ENCODE assay signal across 16 cellular contexts in genomic region chr7:84822941-84823510, GRCh38.
DNase-seq lines count a peak whose midpoint lies in the region; ATAC-seq and TF ChIP-seq lines count a peak whose summit lies in the region.
"Had no signal": no experiment of that assay in that cellular context is flagged by ENCODE, and none has a peak within 500 bp of the region (broad histone marks: within the 10 kb centered on the region; RNA-seq: fewer than 3 reads in every experiment).

No MANE protein-coding gene starts in this region.

- no peaks in the 10 kb centered on the region for H3K9me3 ChIP-seq in CD8-positive, alpha-beta memory T cell (ENCODE audit: low read length)
- no peaks in the 10 kb centered on the region for H3K9me3 ChIP-seq in tibial nerve

- WGBS in tibial nerve, 2 donors = 92 to 97% methylated on average over 6 of the region's 6 CpGs

- CTCF ChIA-PET in CD8-positive, alpha-beta memory T cell (lab: Charles Lee) = no interaction called here

- in situ Hi-C loops in KBM-7 (cut with MboI; ENCODE audit: low pct_unique_long_range_greater_than_20kb, low sequenced_read_pairs) = no loop called here

- TF ChIP-seq CTCF in NB4 (IDR thresholded peaks at IDR 0.05; ENCODE audit: low read depth, low read length) (no peak), tibial nerve (IDR thresholded peaks at IDR 0.05) (no peak)

- no peak for DNase-seq in CD8-positive, alpha-beta memory T cell
- peak; percentile 72 for DNase-seq in KBM-7
- peak; percentile 20 for DNase-seq in NB4 (ENCODE audit: low read depth)
- peak; percentile 13 for DNase-seq in renal cortical epithelial cell (ENCODE audit: low read depth)
- no peak for DNase-seq in tibial nerve (ENCODE audit: low spot score in 2 of 2)
- no peak for DNase-seq in cerebellar nuclear complex (lab: John Stamatoyannopoulos, UW)
- DNase-seq: ACHN; C1 segment of cervical spinal cord; CD4-positive, alpha-beta T cell; DMS153; DMS79 treated with DMSO at 0.1 percent for 48 hours; EL; HCEC 1CT; HFFc6; IMR-90 had no signal

- TF ChIP-seq EP300 in tibial nerve (IDR thresholded peaks at IDR 0.05) = no peak

- H3K27ac ChIP-seq in CD8-positive, alpha-beta memory T cell (ENCODE audit: low read depth, low read length) = peak overlapping the region; percentile 7
- no peak overlapping the region for H3K27ac ChIP-seq in tibial nerve

- TF ChIP-seq POLR2A in NB4 (IDR thresholded peaks at IDR 0.05; ENCODE audit: extremely low read depth, insufficient read length) = no peak
- TF ChIP-seq POLR2A in tibial nerve (IDR thresholded peaks at IDR 0.05) = no peak

- no peaks in the 10 kb centered on the region for H3K36me3 ChIP-seq in CD8-positive, alpha-beta memory T cell (ENCODE audit: insufficient read depth, low read length)
- H3K36me3 ChIP-seq in tibial nerve = no peaks in the 10 kb centered on the region

- H3K4me1 ChIP-seq in CD8-positive, alpha-beta memory T cell (ENCODE audit: insufficient read depth, low read length) = no peaks in the 10 kb centered on the region
- no peaks in the 10 kb centered on the region for H3K4me1 ChIP-seq in tibial nerve

- no peaks in the 10 kb centered on the region for H3K36me3 Mint-ChIP-seq in CD8-positive, alpha-beta memory T cell

- H3K27ac Mint-ChIP-seq in CD8-positive, alpha-beta memory T cell = peak overlapping the region in 1 of 8 donors; percentile 9
- H3K27ac Mint-ChIP-seq: CD4-positive, alpha-beta T cell; HFFc6 had no signal

- H3K4me3 ChIP-seq in CD8-positive, alpha-beta memory T cell (ENCODE audit: low read length) = no peak overlapping the region
- no peak overlapping the region for H3K4me3 ChIP-seq in NB4 (ENCODE audit: low read depth, low read length)
- H3K4me3 ChIP-seq in tibial nerve = no peak overlapping the region

- no peak overlapping the region for H3K4me3 Mint-ChIP-seq in CD8-positive, alpha-beta memory T cell
- H3K4me3 Mint-ChIP-seq: CD4-positive, alpha-beta T cell; HFFc6 had no signal

- no peaks in the 10 kb centered on the region for H3K27me3 ChIP-seq in CD8-positive, alpha-beta memory T cell (ENCODE audit: insufficient read depth, low read length, poor library complexity, severe bottlenecking)
- no peaks in the 10 kb centered on the region for H3K27me3 ChIP-seq in tibial nerve

- POLR2A ChIA-PET in CD8-positive, alpha-beta memory T cell (lab: Charles Lee) = no interaction called here

- no peaks in the 10 kb centered on the region for H3K4me1 Mint-ChIP-seq in CD8-positive, alpha-beta memory T cell

- H3K27me3 Mint-ChIP-seq in CD8-positive, alpha-beta memory T cell = no peaks in the 10 kb centered on the region
- H3K27me3 Mint-ChIP-seq: CD4-positive, alpha-beta T cell had no signal

- ATAC-seq in GM19324 (IDR thresholded peaks at IDR 0.05; ENCODE audit: low FRiP score, unreplicated experiment) = no peak

- H3K9me3 Mint-ChIP-seq in CD8-positive, alpha-beta memory T cell = peaks cover 3 to 29% (median 12%) of the 10 kb centered on the region in 5 donors
- H3K9me3 Mint-ChIP-seq: HFFc6 had no signal

Comparison
In these comparisons a context has a peak if more than half of its experiments do, and no peak if none do; other contexts are left out.
1. DNase-seq: peak in KBM-7 (single experiment), NB4 (single experiment) and renal cortical epithelial cell (single experiment); none in CD8-positive, alpha-beta memory T cell (0 of 5), tibial nerve (0 of 2) and cerebellar nuclear complex (0 of 2).